ENCODE assay signal across 32 cellular contexts in genomic region chr1:2826316-2826715, GRCh38. TPM values are rescaled to one million over a fixed set of nuclear protein-coding genes. Genes with fewer than 3 reads are reported as not detected.
"Had no signal": no experiment of that assay in that cellular context is flagged by ENCODE, and none has a peak within 500 bp of the region (broad histone marks: within the 10 kb centered on the region; RNA-seq: fewer than 3 reads in every experiment).

No MANE protein-coding gene starts in this region.

- H3K4me3 Mint-ChIP-seq: activated CD4-positive, alpha-beta memory T cell treated with anti-CD3 and anti-CD28 coated beads for 36 hours; activated CD4-positive, alpha-beta T cell treated with anti-CD3 and anti-CD28 coated beads for 36 hours; activated CD4-positive, alpha-beta T cell treated with anti-CD3 and anti-CD28 coated beads, Interleukin-2, amount 10 ng/mL, durations not matched to agents 24 days and 14 days; activated CD8-positive, alpha-beta memory T cell treated with anti-CD3 and anti-CD28 coated beads, Interleukin-2, amount 10 ng/mL, durations not matched to agents 7 days and 5 days; activated CD8-positive, alpha-beta T cell treated with anti-CD3 and anti-CD28 coated beads, Interleukin-2, amount 10 ng/mL, durations not matched to agents 7 days and 5 days; activated naive CD4-positive, alpha-beta T cell treated with anti-CD3 and anti-CD28 coated beads for 36 hours; activated naive CD4-positive, alpha-beta T cell treated with anti-CD3 and anti-CD28 coated beads, Interleukin-2, amount 50 U/mL, for 24 hours; activated naive CD8-positive, alpha-beta T cell treated with anti-CD3 and anti-CD28 coated beads for 36 hours; activated naive CD8-positive, alpha-beta T cell treated with anti-CD3 and anti-CD28 coated beads, Interleukin-2, amount 50 U/mL, for 24 hours; activated T-helper 1 cell treated with anti-CD3 and anti-CD28 coated beads, Interleukin-12 subunit alpha, Interleukin-12 subunit beta, Interleukin-2, Interleukin-4 antibody, amounts not matched to agents 30 ng/mL and 10 ng/mL and 1 ng/mL, durations not matched to agents 14 hours and 24 hours and 36 hours; dendritic cell treated with granulocyte-macrophage colony-stimulating factor and Interleukin-4, amounts not matched to agents 40 ng/mL and 50 ng/mL, for 4 days; endodermal cell had no signal

- H3K36me3 ChIP-seq: adrenal gland, esophagus muscularis mucosa, gastrocnemius medialis had no signal

- H3K36me3 Mint-ChIP-seq: activated CD4-positive, alpha-beta memory T cell treated with anti-CD3 and anti-CD28 coated beads for 36 hours; activated CD8-positive, alpha-beta memory T cell treated with anti-CD3 and anti-CD28 coated beads, Interleukin-2, amount 10 ng/mL, durations not matched to agents 7 days and 5 days; activated naive CD4-positive, alpha-beta T cell treated with anti-CD3 and anti-CD28 coated beads, Interleukin-2, amount 50 U/mL, for 24 hours; activated naive CD8-positive, alpha-beta T cell treated with anti-CD3 and anti-CD28 coated beads for 36 hours had no signal

- H3K9me3 ChIP-seq: adrenal gland, body of pancreas, gastrocnemius medialis had no signal

- H3K27ac Mint-ChIP-seq: activated CD4-positive, alpha-beta memory T cell treated with anti-CD3 and anti-CD28 coated beads for 36 hours; activated CD4-positive, alpha-beta T cell treated with anti-CD3 and anti-CD28 coated beads for 36 hours; activated CD4-positive, alpha-beta T cell treated with anti-CD3 and anti-CD28 coated beads, Interleukin-2, amount 10 ng/mL, durations not matched to agents 24 days and 14 days; activated CD8-positive, alpha-beta memory T cell treated with anti-CD3 and anti-CD28 coated beads, Interleukin-2, amount 10 ng/mL, durations not matched to agents 7 days and 5 days; activated CD8-positive, alpha-beta T cell treated with anti-CD3 and anti-CD28 coated beads, Interleukin-2, amount 10 ng/mL, durations not matched to agents 7 days and 5 days; activated naive CD4-positive, alpha-beta T cell treated with anti-CD3 and anti-CD28 coated beads for 36 hours; activated naive CD8-positive, alpha-beta T cell treated with anti-CD3 and anti-CD28 coated beads for 36 hours; activated naive CD8-positive, alpha-beta T cell treated with anti-CD3 and anti-CD28 coated beads, Interleukin-2, amount 50 U/mL, for 24 hours; activated T-helper 1 cell treated with anti-CD3 and anti-CD28 coated beads, Interleukin-12 subunit alpha, Interleukin-12 subunit beta, Interleukin-2, Interleukin-4 antibody, amounts not matched to agents 30 ng/mL and 10 ng/mL and 1 ng/mL, durations not matched to agents 14 hours and 24 hours and 36 hours; activated T-helper 2 cell treated with anti-CD3 and anti-CD28 coated beads, Interferon-gamma antibody, Interleukin-2, Interleukin-4, amounts not matched to agents 10 μg/mL and 5 μg/mL and 100 μg/mL, durations not matched to agents 14 hours and 24 hours and 36 hours; dendritic cell treated with granulocyte-macrophage colony-stimulating factor and Interleukin-4, amounts not matched to agents 40 ng/mL and 50 ng/mL, for 4 days; endodermal cell had no signal

- DNase-seq: activated CD4-positive, alpha-beta memory T cell treated with anti-CD3 and anti-CD28 coated beads for 36 hours; activated CD4-positive, alpha-beta T cell treated with anti-CD3 and anti-CD28 coated beads for 36 hours; activated CD4-positive, alpha-beta T cell treated with anti-CD3 and anti-CD28 coated beads, Interleukin-2, amount 10 ng/mL, durations not matched to agents 24 days and 14 days; activated CD4-positive, CD25-positive, alpha-beta regulatory T cell; activated CD4-positive, CD25-positive, alpha-beta regulatory T cell treated with anti-CD3 and anti-CD28 coated beads, Interleukin-2, amount 50 U/mL, for 72 hours; activated CD8-positive, alpha-beta memory T cell treated with anti-CD3 and anti-CD28 coated beads, Interleukin-2, amount 10 ng/mL, durations not matched to agents 7 days and 5 days; activated CD8-positive, alpha-beta memory T cell treated with anti-CD3 and anti-CD28 coated beads, Interleukin-2, amount 50 U/mL, for 4 hours; activated CD8-positive, alpha-beta T cell treated with anti-CD3 and anti-CD28 coated beads, Interleukin-2, amount 10 ng/mL, durations not matched to agents 7 days and 5 days; activated effector memory CD4-positive, alpha-beta T cell treated with anti-CD3 and anti-CD28 coated beads, Interleukin-2, amount 50 U/mL, for 16 hours; activated naive CD4-positive, alpha-beta T cell treated with anti-CD3 and anti-CD28 coated beads for 36 hours; activated naive CD8-positive, alpha-beta T cell treated with anti-CD3 and anti-CD28 coated beads for 36 hours; activated naive CD8-positive, alpha-beta T cell treated with anti-CD3 and anti-CD28 coated beads, Interleukin-2, amount 50 U/mL, for 24 hours; activated T-cell treated with anti-CD3 and anti-CD28 coated beads, Interleukin-2, amount 50 U/mL, for 1 hour; activated T-cell treated with anti-CD3 and anti-CD28 coated beads, Interleukin-2, amount 50 U/mL, for 48 hours; adrenal gland; amygdala; body of pancreas; central memory CD4-positive, alpha-beta T cell; cerebellar nuclear complex; dorsolateral prefrontal cortex; effector memory CD4-positive, alpha-beta T cell; endodermal cell; erythroblast; foreskin keratinocyte; gastrocnemius medialis; T-helper 2 cell had no signal

- H3K4me1 Mint-ChIP-seq: activated CD4-positive, alpha-beta T cell treated with anti-CD3 and anti-CD28 coated beads for 36 hours; activated CD4-positive, alpha-beta T cell treated with anti-CD3 and anti-CD28 coated beads, Interleukin-2, amount 10 ng/mL, durations not matched to agents 24 days and 14 days; activated CD8-positive, alpha-beta memory T cell treated with anti-CD3 and anti-CD28 coated beads, Interleukin-2, amount 10 ng/mL, durations not matched to agents 7 days and 5 days; activated naive CD8-positive, alpha-beta T cell treated with anti-CD3 and anti-CD28 coated beads for 36 hours; activated naive CD8-positive, alpha-beta T cell treated with anti-CD3 and anti-CD28 coated beads, Interleukin-2, amount 50 U/mL, for 24 hours; endodermal cell had no signal

- H3K4me3 ChIP-seq: adrenal gland, body of pancreas, coronary artery, dorsolateral prefrontal cortex, esophagus muscularis mucosa, gastrocnemius medialis had no signal

- ATAC-seq: activated CD4-positive, alpha-beta T cell treated with anti-CD3 and anti-CD28 coated beads for 36 hours; activated CD8-positive, alpha-beta memory T cell treated with anti-CD3 and anti-CD28 coated beads, Interleukin-2, amount 10 ng/mL, durations not matched to agents 7 days and 5 days; activated CD8-positive, alpha-beta T cell treated with anti-CD3 and anti-CD28 coated beads, Interleukin-2, amount 10 ng/mL, durations not matched to agents 7 days and 5 days; activated naive CD8-positive, alpha-beta T cell treated with anti-CD3 and anti-CD28 coated beads, Interleukin-2, amount 50 U/mL, for 24 hours; body of pancreas; foreskin keratinocyte; gastrocnemius medialis had no signal

- H3K27me3 ChIP-seq: body of pancreas, foreskin keratinocyte had no signal

- H3K9me3 Mint-ChIP-seq: activated naive CD4-positive, alpha-beta T cell treated with anti-CD3 and anti-CD28 coated beads, Interleukin-2, amount 50 U/mL, for 24 hours; activated T-helper 1 cell treated with anti-CD3 and anti-CD28 coated beads, Interleukin-12 subunit alpha, Interleukin-12 subunit beta, Interleukin-2, Interleukin-4 antibody, amounts not matched to agents 30 ng/mL and 10 ng/mL and 1 ng/mL, durations not matched to agents 14 hours and 24 hours and 36 hours had no signal

- H3K4me1 ChIP-seq: adrenal gland, foreskin keratinocyte, gastrocnemius medialis had no signal

- H3K27me3 Mint-ChIP-seq: activated CD4-positive, alpha-beta T cell treated with anti-CD3 and anti-CD28 coated beads, Interleukin-2, amount 10 ng/mL, durations not matched to agents 24 days and 14 days; activated naive CD8-positive, alpha-beta T cell treated with anti-CD3 and anti-CD28 coated beads for 36 hours had no signal

- H3K27ac ChIP-seq: adrenal gland, body of pancreas, coronary artery, dorsolateral prefrontal cortex, esophagus muscularis mucosa, foreskin keratinocyte, gastrocnemius medialis had no signal

RNA-seq across cellular contexts. Expression of gene TTC34, which starts 24.8 kb away (rescaled TPM):
- total RNA-seq: gastrocnemius medialis had no signal
